ENCODE assay signal across 19 cellular contexts in genomic region chr6:16106991-16107787, GRCh38.
"Had no signal": no experiment of that assay in that cellular context is flagged by ENCODE, and none has a peak within 500 bp of the region (broad histone marks: within the 10 kb centered on the region; RNA-seq: fewer than 3 reads in every experiment).

No MANE protein-coding gene starts in this region.

- H3K9me3 ChIP-seq: heart left ventricle, ovary, tibial artery, upper lobe of right lung, vagina had no signal

- H3K27ac ChIP-seq: dorsolateral prefrontal cortex, heart left ventricle, neural progenitor cell, ovary, upper lobe of right lung, vagina had no signal

- ATAC-seq: heart left ventricle; natural killer cell; right cardiac atrium; stimulated activated effector memory CD8-positive, alpha-beta T cell treated with anti-CD3 and anti-CD28 coated beads, Interleukin-12 subunit alpha, Interleukin-12 subunit beta, amount 100 ng/mL, for 72 hours; stimulated activated naive CD8-positive, alpha-beta T cell treated with anti-CD3 and anti-CD28 coated beads, Interleukin-15, Interleukin-2, amounts not matched to agents 100 U/mL and 50 U/mL, for 24 hours; upper lobe of right lung had no signal

- H3K9me3 Mint-ChIP-seq: natural killer cell; neural progenitor cell; stimulated activated effector memory CD8-positive, alpha-beta T cell treated with anti-CD3 and anti-CD28 coated beads, Interleukin-12 subunit alpha, Interleukin-12 subunit beta, amount 100 ng/mL, for 72 hours had no signal

- H3K4me1 Mint-ChIP-seq: natural killer cell; stimulated activated effector memory CD8-positive, alpha-beta T cell treated with anti-CD3 and anti-CD28 coated beads, Interleukin-12 subunit alpha, Interleukin-12 subunit beta, amount 100 ng/mL, for 72 hours had no signal

- H3K36me3 ChIP-seq: heart left ventricle, neural progenitor cell, ovary, tibial artery, upper lobe of right lung, vagina had no signal

- H3K36me3 Mint-ChIP-seq: natural killer cell; neural progenitor cell; stimulated activated effector memory CD8-positive, alpha-beta T cell treated with anti-CD3 and anti-CD28 coated beads, Interleukin-12 subunit alpha, Interleukin-12 subunit beta, amount 100 ng/mL, for 72 hours had no signal

- H3K27ac Mint-ChIP-seq: natural killer cell; neural progenitor cell; stimulated activated effector memory CD8-positive, alpha-beta T cell treated with anti-CD3 and anti-CD28 coated beads, Interleukin-12 subunit alpha, Interleukin-12 subunit beta, amount 100 ng/mL, for 72 hours had no signal

- H3K4me3 ChIP-seq: dorsolateral prefrontal cortex, heart left ventricle, neural progenitor cell, ovary, tibial artery, upper lobe of right lung, vagina had no signal

- H3K4me3 Mint-ChIP-seq: natural killer cell; neural progenitor cell; stimulated activated effector memory CD8-positive, alpha-beta T cell treated with anti-CD3 and anti-CD28 coated beads, Interleukin-12 subunit alpha, Interleukin-12 subunit beta, amount 100 ng/mL, for 72 hours had no signal

- H3K27me3 ChIP-seq: dorsolateral prefrontal cortex, heart left ventricle, neural progenitor cell, ovary, tibial artery, upper lobe of right lung, vagina had no signal

- DNase-seq: cortex of kidney; dorsolateral prefrontal cortex; effector CD8-positive, alpha-beta T cell; foreskin melanocyte; heart left ventricle; hypothalamus; kidney glomerular epithelial cell; natural killer cell; nucleus accumbens; ovary; right cardiac atrium; stimulated activated CD4-positive, alpha-beta T cell treated with anti-CD3 and anti-CD28 coated beads, Interleukin-4, amount 100 ng/mL, for 1 hour; stimulated activated CD8-positive, alpha-beta memory T cell treated with anti-CD3 and anti-CD28 coated beads, Interleukin-4, amount 100 ng/mL, for 48 hours; stimulated activated naive CD8-positive, alpha-beta T cell treated with anti-CD3 and anti-CD28 coated beads, Interleukin-15, Interleukin-2, amounts not matched to agents 100 U/mL and 50 U/mL, for 24 hours; tibial artery; upper lobe of right lung had no signal
